Comparison of ENCODE assay signal across 17 cellular contexts in genomic region chr20:1866834-1867233, GRCh38. TPM values are rescaled to one million over a fixed set of nuclear protein-coding genes. Genes with fewer than 3 reads are reported as not detected.
DNase-seq lines count a peak whose midpoint lies in the region; ATAC-seq and TF ChIP-seq lines count a peak whose summit lies in the region.
"Had no signal": no experiment of that assay in that cellular context is flagged by ENCODE, and none has a peak within 500 bp of the region (broad histone marks: within the 10 kb centered on the region; RNA-seq: fewer than 3 reads in every experiment).

No MANE protein-coding gene starts in this region.

- DNase-seq in DMS153 (lab: John Stamatoyannopoulos, UW) = peak; percentile 14
- DNase-seq in NCI-H1417 (lab: John Stamatoyannopoulos, UW) = peak in 2 of 3 experiments; percentile 49 to 83
- DNase-seq in activated B cell treated with CpG ODN at 0.5 μM for 24 hours = no peak
- DNase-seq in PC-3 = no peak
- no peak for DNase-seq in H7
- no peak for DNase-seq in activated CD8-positive, alpha-beta memory T cell treated with anti-CD3 and anti-CD28 coated beads, Interleukin-2, amount 50 U/mL, for 4 hours
- DNase-seq: CD4-positive, alpha-beta memory T cell; DND-41; HFFc6; NCI-H1105; NCI-H187; NCI-H524; SHP77 treated with DMSO at 0.1 percent for 48 hours had no signal

- H3K36me3 ChIP-seq in liver (ENCODE audit: control insufficient read depth in 4 of 4, insufficient read depth in 3 of 4, low read depth in 1 of 4, low read length in 3 of 4) (no peaks in the 10 kb centered on the region), PC-3 (ENCODE audit: low read depth, low read length) (no peaks in the 10 kb centered on the region), H7 (replicated peaks; ENCODE audit: control insufficient read depth, insufficient read depth, low read length) (no peaks in the 10 kb centered on the region)

- no peak overlapping the region for H3K27ac ChIP-seq in liver (ENCODE audit: low read depth in 1 of 2, low read length in 2 of 2)
- no peak overlapping the region for H3K27ac ChIP-seq in PC-3 (ENCODE audit: low read length)
- H3K27ac ChIP-seq: KMS-11 had no signal

- no peak overlapping the region for H3K4me3 Mint-ChIP-seq in activated B cell treated with CpG ODN at 0.5 μM for 24 hours
- H3K4me3 Mint-ChIP-seq: CD4-positive, alpha-beta memory T cell; HFFc6 had no signal

- H3K27ac Mint-ChIP-seq in activated B cell treated with CpG ODN at 0.5 μM for 24 hours = peak overlapping the region; percentile 11
- H3K27ac Mint-ChIP-seq: CD4-positive, alpha-beta memory T cell; HFFc6 had no signal

- H3K4me2 ChIP-seq in PC-3 (ENCODE audit: low read length) = no peak overlapping the region
- H3K4me2 ChIP-seq: KMS-11 had no signal

- H3K27me3 Mint-ChIP-seq in activated B cell treated with CpG ODN at 0.5 μM for 24 hours = peaks cover 20% of the 10 kb centered on the region

- H3K9me3 ChIP-seq in liver (ENCODE audit: control insufficient read depth in 4 of 4, low read length in 3 of 4) = no peaks in the 10 kb centered on the region
- no peaks in the 10 kb centered on the region for H3K9me3 ChIP-seq in PC-3 (ENCODE audit: low read length)

- peaks cover 51% of the 10 kb centered on the region for H3K4me1 Mint-ChIP-seq in activated B cell treated with CpG ODN at 0.5 μM for 24 hours
- H3K4me1 Mint-ChIP-seq: CD4-positive, alpha-beta memory T cell had no signal

- intact Hi-C loops in activated B cell treated with CpG ODN at 0.5 μM for 24 hours (cut with micrococcal nuclease) (no loop called here), PC-3 (cut with micrococcal nuclease) (no loop called here)

- H4K20me1 ChIP-seq in PC-3 (ENCODE audit: low read length) = no peaks in the 10 kb centered on the region

- no peak for TF ChIP-seq RAD21 in liver (IDR thresholded peaks at IDR 0.05)

- H3K79me2 ChIP-seq in PC-3 (ENCODE audit: low read length) = no peaks in the 10 kb centered on the region

- H3K4me1 ChIP-seq in liver (ENCODE audit: control insufficient read depth in 4 of 4, insufficient read depth in 4 of 4, low read length in 3 of 4) (no peaks in the 10 kb centered on the region), PC-3 (ENCODE audit: insufficient read depth, low read length) (no peaks in the 10 kb centered on the region)

- TF ChIP-seq CTCF in activated B cell treated with CpG ODN at 0.5 μM for 24 hours (IDR thresholded peaks at IDR 0.05) (no peak), liver (IDR thresholded peaks at IDR 0.05; ENCODE audit: low read depth, low read length, missing input control) (no peak), PC-3 (conservative IDR thresholded peaks at IDR 0.05; ENCODE audit: low read depth, low read length) (no peak)

- no peak overlapping the region for H3K4me3 ChIP-seq in liver (ENCODE audit: low read depth in 1 of 3, low read length in 3 of 3)
- H3K4me3 ChIP-seq in PC-3 (ENCODE audit: low read length) = no peak overlapping the region
- H3K4me3 ChIP-seq in H7 (ENCODE audit: insufficient read depth, low read depth, low read length) = no peak overlapping the region

- POLR2A ChIA-PET in activated B cell treated with CpG ODN at 0.5 μM for 24 hours (lab: Charles Lee) (interaction anchor here (1.0 to 1.4 kb wide), 4 partner anchors 11 to 65 kb away, joined by 3 to 4 read pairs (median 3); no protein-coding TSS in a partner anchor), PC-3 (lab: Charles Lee; ENCODE audit: unreplicated experiment) (interaction anchor here (0.6 kb wide), 1 partner anchor 45 kb away, joined by 7 read pairs; no protein-coding TSS in a partner anchor)

- ATAC-seq in activated B cell treated with CpG ODN at 0.5 μM for 24 hours (ENCODE audit: low read depth) = no peak
- ATAC-seq in PC-3 = no peak; the same call in 1 of the 2 replicates
- ATAC-seq: SK-N-SH treated with all-trans-retinoic acid at 6 μM for 48 hours had no signal

- H3K27me3 ChIP-seq in liver (ENCODE audit: control insufficient read depth in 4 of 4, insufficient read depth in 4 of 4, low read length in 3 of 4) = no peaks in the 10 kb centered on the region
- H3K27me3 ChIP-seq in PC-3 (ENCODE audit: low read length) = no peaks in the 10 kb centered on the region
- H3K27me3 ChIP-seq in H7 (ENCODE audit: control insufficient read depth, insufficient read depth, low read length) = no peaks in the 10 kb centered on the region; the same call in 1 of the 2 replicates

- H3K9me3 Mint-ChIP-seq in activated B cell treated with CpG ODN at 0.5 μM for 24 hours = no peaks in the 10 kb centered on the region
- H3K9me3 Mint-ChIP-seq: HFFc6 had no signal

- H3K9ac ChIP-seq in liver (ENCODE audit: low read depth in 1 of 2, low read length in 2 of 2) (no peak overlapping the region), PC-3 (ENCODE audit: low read length) (no peak overlapping the region)
- H3K9ac ChIP-seq: KMS-11 had no signal

- CTCF ChIA-PET in activated B cell treated with CpG ODN at 0.5 μM for 24 hours (lab: Charles Lee) = interaction anchor here (1.9 kb wide), 1 partner anchor 64 kb away, joined by 6 read pairs; no protein-coding TSS in a partner anchor
- CTCF ChIA-PET in PC-3 (lab: Charles Lee) = no interaction called here

- 45% methylated on average over 3 of the region's 3 CpGs for WGBS in liver

- BruUV-seq in PC-3 (replicated peaks; lab: Mats Ljungman, UMichigan) = no TSS peak

- H3K9me2 ChIP-seq in PC-3 (replicated peaks; ENCODE audit: low read length) = no peaks in the 10 kb centered on the region

- no peak overlapping the region for H2AFZ ChIP-seq in PC-3 (ENCODE audit: low read length)

- H3F3A ChIP-seq in PC-3 (ENCODE audit: low read length, unreplicated experiment) = no peaks in the 10 kb centered on the region

- no peaks in the 10 kb centered on the region for H3K36me3 Mint-ChIP-seq in activated B cell treated with CpG ODN at 0.5 μM for 24 hours (ENCODE audit: low read depth)
- H3K36me3 Mint-ChIP-seq: CD4-positive, alpha-beta memory T cell had no signal

TF ChIP-seq in liver, 16 proteins besides CTCF, POLR2A, EP300 and RAD21:
- TF ChIP-seq FOXA2 (IDR thresholded peaks at IDR 0.05) (no peak), MAX (IDR thresholded peaks at IDR 0.05) (no peak), EGR1 (IDR thresholded peaks at IDR 0.05; ENCODE audit: low read depth in 2 of 2) (no peak), RXRA (IDR thresholded peaks at IDR 0.05) (peak in 1 of 2 donors; percentile 37), HNF4A (conservative IDR thresholded peaks at IDR 0.05) (peak; percentile 74 to 80), JUND (IDR thresholded peaks at IDR 0.05) (peak; percentile 77 to 82), ATF3 (IDR thresholded peaks at IDR 0.05) (peak; percentile 47)

RNA-seq across cellular contexts. Expression of gene SIRPA, which starts 28.4 kb away (rescaled TPM):
- 10.1 and 10.2 TPM in 2 replicates for total RNA-seq in activated B cell treated with CpG ODN at 0.5 μM for 24 hours
- total RNA-seq in liver = 10 to 100 TPM in 1 of 2 donors, 1 to 10 TPM in 1; 5.4 to 29.6 TPM
- 10 to 100 TPM; 16.7 to 47.5 TPM for polyA plus RNA-seq in liver
- total RNA-seq in PC-3 (2014; rRNA removed) = 12.8 and 17.3 TPM in 2 replicates
- 6.7 and 8.1 TPM in 2 replicates for total RNA-seq in H7 (2014; rRNA removed; shearing (Covaris generic))
- total RNA-seq: T-helper 1 cell treated with Interleukin-12 subunit alpha and Interleukin-12 subunit beta and Interleukin-4 antibody, amounts not matched to agents 30 ng/mL and 1 ng/mL, for 36 hours had no signal
- polyA plus RNA-seq: CD4-positive, alpha-beta memory T cell had no signal

Comparison
In these comparisons a context has a peak if more than half of its experiments do, and no peak if none do; other contexts are left out.
1. DNase-seq: peak in DMS153 (single experiment) and NCI-H1417 (2 of 3); none in activated B cell treated with CpG ODN at 0.5 μM for 24 hours (single experiment), PC-3 (single experiment), H7 (single experiment) and activated CD8-positive, alpha-beta memory T cell treated with anti-CD3 and anti-CD28 coated beads, Interleukin-2, amount 50 U/mL, for 4 hours (single experiment).